ENCODE assay signal across 1 cellular context in the genomic region with DNA sequence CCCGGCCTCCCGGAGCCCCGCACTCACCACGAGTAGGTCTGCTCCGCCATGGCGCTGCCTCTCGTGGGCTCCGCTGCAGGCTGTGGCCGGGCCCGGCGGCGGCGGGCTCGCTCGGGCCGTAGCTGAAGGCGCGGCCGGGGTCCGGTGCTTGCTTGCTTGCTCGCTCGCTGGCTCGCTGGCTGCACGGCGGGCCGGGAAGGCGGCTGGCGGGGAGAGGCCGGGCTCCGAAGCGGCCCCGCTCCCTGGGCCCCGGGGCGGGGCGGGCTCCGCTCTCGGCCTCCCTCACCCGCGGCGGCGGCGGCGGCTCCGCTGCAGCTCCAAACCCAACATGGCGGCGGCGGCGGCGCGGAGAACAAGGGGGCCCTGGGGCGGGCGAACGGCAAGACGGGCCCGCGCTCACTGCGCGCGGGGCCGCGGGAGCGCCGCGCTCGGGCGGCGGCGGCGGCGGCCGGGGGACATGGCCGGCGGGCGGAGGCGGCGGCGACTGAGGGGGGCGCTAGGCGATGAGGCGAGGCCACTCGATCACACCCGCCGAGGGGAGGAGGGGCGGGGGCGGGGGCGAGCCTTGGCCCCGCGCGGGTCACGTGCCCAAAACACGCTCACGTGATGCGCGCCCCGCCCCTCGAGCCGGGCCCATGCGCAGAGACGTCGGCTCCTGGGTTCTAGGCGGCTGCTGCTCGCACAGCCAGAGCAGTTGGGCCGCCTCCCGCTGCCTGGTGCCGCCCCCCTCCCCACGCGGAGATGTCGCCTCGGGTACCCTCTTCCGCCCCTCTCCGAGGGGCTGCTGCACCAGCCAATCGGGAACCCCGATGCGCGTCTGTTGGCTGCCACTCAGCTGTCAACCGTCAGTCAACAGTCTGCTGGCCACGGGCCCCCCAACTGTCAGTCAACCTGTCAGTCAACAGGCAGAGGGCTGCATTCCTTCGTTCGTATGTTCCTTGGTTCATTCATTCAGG.
TF ChIP-seq lines count a peak whose summit lies in the region.

A gene with protein sequence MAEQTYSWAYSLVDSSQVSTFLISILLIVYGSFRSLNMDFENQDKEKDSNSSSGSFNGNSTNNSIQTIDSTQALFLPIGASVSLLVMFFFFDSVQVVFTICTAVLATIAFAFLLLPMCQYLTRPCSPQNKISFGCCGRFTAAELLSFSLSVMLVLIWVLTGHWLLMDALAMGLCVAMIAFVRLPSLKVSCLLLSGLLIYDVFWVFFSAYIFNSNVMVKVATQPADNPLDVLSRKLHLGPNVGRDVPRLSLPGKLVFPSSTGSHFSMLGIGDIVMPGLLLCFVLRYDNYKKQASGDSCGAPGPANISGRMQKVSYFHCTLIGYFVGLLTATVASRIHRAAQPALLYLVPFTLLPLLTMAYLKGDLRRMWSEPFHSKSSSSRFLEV (minus strand): TSS at position 541 of the 956 bp plus-strand sequence. CDS start 491 bp downstream, at position 50.

TF ChIP-seq in K562, 482 proteins besides CTCF, POLR2A, EP300 and RAD21 (continued from another document and continues in another):
- TF ChIP-seq, protein P1, sequence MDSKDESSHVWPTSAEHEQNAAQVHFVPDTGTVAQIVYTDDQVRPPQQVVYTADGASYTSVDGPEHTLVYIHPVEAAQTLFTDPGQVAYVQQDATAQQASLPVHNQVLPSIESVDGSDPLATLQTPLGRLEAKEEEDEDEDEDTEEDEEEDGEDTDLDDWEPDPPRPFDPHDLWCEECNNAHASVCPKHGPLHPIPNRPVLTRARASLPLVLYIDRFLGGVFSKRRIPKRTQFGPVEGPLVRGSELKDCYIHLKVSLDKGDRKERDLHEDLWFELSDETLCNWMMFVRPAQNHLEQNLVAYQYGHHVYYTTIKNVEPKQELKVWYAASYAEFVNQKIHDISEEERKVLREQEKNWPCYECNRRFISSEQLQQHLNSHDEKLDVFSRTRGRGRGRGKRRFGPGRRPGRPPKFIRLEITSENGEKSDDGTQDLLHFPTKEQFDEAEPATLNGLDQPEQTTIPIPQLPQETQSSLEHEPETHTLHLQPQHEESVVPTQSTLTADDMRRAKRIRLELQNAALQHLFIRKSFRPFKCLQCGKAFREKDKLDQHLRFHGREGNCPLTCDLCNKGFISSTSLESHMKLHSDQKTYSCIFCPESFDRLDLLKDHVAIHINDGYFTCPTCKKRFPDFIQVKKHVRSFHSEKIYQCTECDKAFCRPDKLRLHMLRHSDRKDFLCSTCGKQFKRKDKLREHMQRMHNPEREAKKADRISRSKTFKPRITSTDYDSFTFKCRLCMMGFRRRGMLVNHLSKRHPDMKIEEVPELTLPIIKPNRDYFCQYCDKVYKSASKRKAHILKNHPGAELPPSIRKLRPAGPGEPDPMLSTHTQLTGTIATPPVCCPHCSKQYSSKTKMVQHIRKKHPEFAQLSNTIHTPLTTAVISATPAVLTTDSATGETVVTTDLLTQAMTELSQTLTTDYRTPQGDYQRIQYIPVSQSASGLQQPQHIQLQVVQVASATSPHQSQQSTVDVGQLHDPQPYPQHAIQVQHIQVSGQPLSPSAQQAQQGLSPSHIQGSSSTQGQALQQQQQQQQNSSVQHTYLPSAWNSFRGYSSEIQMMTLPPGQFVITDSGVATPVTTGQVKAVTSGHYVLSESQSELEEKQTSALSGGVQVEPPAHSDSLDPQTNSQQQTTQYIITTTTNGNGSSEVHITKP (IDR thresholded peaks at IDR 0.05; ENCODE audit: partially characterized antibody): peak; percentile 15
- TF ChIP-seq MAZ (CRISPR knock-in tag; conservative IDR thresholded peaks at IDR 0.05 in 1 of 2, IDR thresholded peaks at IDR 0.05 in 1 of 2): peak; percentile 91 to 98
- TF ChIP-seq TRIM28 (IDR thresholded peaks at IDR 0.05): 0 out of 2 replicates have a peak, but pooled peaks have one; percentile 78
- peak; percentile 12 to 82; a peak in 3 of 4 replicates for TF ChIP-seq FOXK2 (conservative IDR thresholded peaks at IDR 0.05 in 1 of 2, IDR thresholded peaks at IDR 0.05 in 1 of 2; ENCODE audit: low read depth in 2 of 2)
- TF ChIP-seq, protein P2, sequence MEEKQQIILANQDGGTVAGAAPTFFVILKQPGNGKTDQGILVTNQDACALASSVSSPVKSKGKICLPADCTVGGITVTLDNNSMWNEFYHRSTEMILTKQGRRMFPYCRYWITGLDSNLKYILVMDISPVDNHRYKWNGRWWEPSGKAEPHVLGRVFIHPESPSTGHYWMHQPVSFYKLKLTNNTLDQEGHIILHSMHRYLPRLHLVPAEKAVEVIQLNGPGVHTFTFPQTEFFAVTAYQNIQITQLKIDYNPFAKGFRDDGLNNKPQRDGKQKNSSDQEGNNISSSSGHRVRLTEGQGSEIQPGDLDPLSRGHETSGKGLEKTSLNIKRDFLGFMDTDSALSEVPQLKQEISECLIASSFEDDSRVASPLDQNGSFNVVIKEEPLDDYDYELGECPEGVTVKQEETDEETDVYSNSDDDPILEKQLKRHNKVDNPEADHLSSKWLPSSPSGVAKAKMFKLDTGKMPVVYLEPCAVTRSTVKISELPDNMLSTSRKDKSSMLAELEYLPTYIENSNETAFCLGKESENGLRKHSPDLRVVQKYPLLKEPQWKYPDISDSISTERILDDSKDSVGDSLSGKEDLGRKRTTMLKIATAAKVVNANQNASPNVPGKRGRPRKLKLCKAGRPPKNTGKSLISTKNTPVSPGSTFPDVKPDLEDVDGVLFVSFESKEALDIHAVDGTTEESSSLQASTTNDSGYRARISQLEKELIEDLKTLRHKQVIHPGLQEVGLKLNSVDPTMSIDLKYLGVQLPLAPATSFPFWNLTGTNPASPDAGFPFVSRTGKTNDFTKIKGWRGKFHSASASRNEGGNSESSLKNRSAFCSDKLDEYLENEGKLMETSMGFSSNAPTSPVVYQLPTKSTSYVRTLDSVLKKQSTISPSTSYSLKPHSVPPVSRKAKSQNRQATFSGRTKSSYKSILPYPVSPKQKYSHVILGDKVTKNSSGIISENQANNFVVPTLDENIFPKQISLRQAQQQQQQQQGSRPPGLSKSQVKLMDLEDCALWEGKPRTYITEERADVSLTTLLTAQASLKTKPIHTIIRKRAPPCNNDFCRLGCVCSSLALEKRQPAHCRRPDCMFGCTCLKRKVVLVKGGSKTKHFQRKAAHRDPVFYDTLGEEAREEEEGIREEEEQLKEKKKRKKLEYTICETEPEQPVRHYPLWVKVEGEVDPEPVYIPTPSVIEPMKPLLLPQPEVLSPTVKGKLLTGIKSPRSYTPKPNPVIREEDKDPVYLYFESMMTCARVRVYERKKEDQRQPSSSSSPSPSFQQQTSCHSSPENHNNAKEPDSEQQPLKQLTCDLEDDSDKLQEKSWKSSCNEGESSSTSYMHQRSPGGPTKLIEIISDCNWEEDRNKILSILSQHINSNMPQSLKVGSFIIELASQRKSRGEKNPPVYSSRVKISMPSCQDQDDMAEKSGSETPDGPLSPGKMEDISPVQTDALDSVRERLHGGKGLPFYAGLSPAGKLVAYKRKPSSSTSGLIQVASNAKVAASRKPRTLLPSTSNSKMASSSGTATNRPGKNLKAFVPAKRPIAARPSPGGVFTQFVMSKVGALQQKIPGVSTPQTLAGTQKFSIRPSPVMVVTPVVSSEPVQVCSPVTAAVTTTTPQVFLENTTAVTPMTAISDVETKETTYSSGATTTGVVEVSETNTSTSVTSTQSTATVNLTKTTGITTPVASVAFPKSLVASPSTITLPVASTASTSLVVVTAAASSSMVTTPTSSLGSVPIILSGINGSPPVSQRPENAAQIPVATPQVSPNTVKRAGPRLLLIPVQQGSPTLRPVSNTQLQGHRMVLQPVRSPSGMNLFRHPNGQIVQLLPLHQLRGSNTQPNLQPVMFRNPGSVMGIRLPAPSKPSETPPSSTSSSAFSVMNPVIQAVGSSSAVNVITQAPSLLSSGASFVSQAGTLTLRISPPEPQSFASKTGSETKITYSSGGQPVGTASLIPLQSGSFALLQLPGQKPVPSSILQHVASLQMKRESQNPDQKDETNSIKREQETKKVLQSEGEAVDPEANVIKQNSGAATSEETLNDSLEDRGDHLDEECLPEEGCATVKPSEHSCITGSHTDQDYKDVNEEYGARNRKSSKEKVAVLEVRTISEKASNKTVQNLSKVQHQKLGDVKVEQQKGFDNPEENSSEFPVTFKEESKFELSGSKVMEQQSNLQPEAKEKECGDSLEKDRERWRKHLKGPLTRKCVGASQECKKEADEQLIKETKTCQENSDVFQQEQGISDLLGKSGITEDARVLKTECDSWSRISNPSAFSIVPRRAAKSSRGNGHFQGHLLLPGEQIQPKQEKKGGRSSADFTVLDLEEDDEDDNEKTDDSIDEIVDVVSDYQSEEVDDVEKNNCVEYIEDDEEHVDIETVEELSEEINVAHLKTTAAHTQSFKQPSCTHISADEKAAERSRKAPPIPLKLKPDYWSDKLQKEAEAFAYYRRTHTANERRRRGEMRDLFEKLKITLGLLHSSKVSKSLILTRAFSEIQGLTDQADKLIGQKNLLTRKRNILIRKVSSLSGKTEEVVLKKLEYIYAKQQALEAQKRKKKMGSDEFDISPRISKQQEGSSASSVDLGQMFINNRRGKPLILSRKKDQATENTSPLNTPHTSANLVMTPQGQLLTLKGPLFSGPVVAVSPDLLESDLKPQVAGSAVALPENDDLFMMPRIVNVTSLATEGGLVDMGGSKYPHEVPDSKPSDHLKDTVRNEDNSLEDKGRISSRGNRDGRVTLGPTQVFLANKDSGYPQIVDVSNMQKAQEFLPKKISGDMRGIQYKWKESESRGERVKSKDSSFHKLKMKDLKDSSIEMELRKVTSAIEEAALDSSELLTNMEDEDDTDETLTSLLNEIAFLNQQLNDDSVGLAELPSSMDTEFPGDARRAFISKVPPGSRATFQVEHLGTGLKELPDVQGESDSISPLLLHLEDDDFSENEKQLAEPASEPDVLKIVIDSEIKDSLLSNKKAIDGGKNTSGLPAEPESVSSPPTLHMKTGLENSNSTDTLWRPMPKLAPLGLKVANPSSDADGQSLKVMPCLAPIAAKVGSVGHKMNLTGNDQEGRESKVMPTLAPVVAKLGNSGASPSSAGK (IDR thresholded peaks at IDR 0.05): peak; percentile 69
- TF ChIP-seq RAD51 (IDR thresholded peaks at IDR 0.05; ENCODE audit: borderline replicate concordance, low read depth): peak; percentile 99
- TF ChIP-seq TBL1XR1 (IDR thresholded peaks at IDR 0.05; ENCODE audit: low read length in 2 of 2): no peak
- TF ChIP-seq MTA3 (IDR thresholded peaks at IDR 0.05; ENCODE audit: borderline replicate concordance): peak; percentile 22; the same call in 1 of the 2 replicates
- TF ChIP-seq, protein P3, sequence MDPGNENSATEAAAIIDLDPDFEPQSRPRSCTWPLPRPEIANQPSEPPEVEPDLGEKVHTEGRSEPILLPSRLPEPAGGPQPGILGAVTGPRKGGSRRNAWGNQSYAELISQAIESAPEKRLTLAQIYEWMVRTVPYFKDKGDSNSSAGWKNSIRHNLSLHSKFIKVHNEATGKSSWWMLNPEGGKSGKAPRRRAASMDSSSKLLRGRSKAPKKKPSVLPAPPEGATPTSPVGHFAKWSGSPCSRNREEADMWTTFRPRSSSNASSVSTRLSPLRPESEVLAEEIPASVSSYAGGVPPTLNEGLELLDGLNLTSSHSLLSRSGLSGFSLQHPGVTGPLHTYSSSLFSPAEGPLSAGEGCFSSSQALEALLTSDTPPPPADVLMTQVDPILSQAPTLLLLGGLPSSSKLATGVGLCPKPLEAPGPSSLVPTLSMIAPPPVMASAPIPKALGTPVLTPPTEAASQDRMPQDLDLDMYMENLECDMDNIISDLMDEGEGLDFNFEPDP (CRISPR knock-in tag; IDR thresholded peaks at IDR 0.05): no peak
- TF ChIP-seq NONO (IDR thresholded peaks at IDR 0.05; ENCODE audit: low read depth in 2 of 2, low read length in 1 of 2): 0 out of 4 replicates have a peak, but pooled peaks have one; percentile 39 to 42
- TF ChIP-seq U2AF1 (optimal IDR thresholded peaks at IDR 0.05; ENCODE audit: low read depth, low read length): no peak
- TF ChIP-seq SUPT5H (IDR thresholded peaks at IDR 0.05): peak; percentile 74
- TF ChIP-seq ZNF24 (IDR thresholded peaks at IDR 0.05): peak; percentile 92
- 0 out of 2 replicates have a peak, but pooled peaks have one; percentile 53 for TF ChIP-seq ZNF263 (CRISPR knock-in tag; IDR thresholded peaks at IDR 0.05; ENCODE audit: borderline replicate concordance)
- TF ChIP-seq L3MBTL2 (IDR thresholded peaks at IDR 0.05): peak; percentile 80
- TF ChIP-seq FOXP1 (CRISPR knock-in tag; IDR thresholded peaks at IDR 0.05): no peak
- 0 out of 2 replicates have a peak, but pooled peaks have one; percentile 19 for TF ChIP-seq NFIC (IDR thresholded peaks at IDR 0.05)
- TF ChIP-seq NFXL1 (CRISPR knock-in tag; IDR thresholded peaks at IDR 0.05): no peak
- TF ChIP-seq HMGN3 (IDR thresholded peaks at IDR 0.05; ENCODE audit: borderline replicate concordance, extremely low read depth, insufficient read length, low read depth, low read length): peak; percentile 81
- peak; percentile 48; the same call in 1 of the 2 replicates for TF ChIP-seq SREBF1 (IDR thresholded peaks at IDR 0.05; ENCODE audit: borderline replicate concordance, low read depth, low read length)
- TF ChIP-seq, protein P4, sequence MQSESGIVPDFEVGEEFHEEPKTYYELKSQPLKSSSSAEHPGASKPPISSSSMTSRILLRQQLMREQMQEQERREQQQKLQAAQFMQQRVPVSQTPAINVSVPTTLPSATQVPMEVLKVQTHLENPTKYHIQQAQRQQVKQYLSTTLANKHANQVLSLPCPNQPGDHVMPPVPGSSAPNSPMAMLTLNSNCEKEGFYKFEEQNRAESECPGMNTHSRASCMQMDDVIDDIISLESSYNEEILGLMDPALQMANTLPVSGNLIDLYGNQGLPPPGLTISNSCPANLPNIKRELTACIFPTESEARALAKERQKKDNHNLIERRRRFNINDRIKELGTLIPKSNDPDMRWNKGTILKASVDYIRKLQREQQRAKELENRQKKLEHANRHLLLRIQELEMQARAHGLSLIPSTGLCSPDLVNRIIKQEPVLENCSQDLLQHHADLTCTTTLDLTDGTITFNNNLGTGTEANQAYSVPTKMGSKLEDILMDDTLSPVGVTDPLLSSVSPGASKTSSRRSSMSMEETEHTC (IDR thresholded peaks at IDR 0.05): peak; percentile 85; the same call in 1 of the 2 replicates
- TF ChIP-seq, protein P5, sequence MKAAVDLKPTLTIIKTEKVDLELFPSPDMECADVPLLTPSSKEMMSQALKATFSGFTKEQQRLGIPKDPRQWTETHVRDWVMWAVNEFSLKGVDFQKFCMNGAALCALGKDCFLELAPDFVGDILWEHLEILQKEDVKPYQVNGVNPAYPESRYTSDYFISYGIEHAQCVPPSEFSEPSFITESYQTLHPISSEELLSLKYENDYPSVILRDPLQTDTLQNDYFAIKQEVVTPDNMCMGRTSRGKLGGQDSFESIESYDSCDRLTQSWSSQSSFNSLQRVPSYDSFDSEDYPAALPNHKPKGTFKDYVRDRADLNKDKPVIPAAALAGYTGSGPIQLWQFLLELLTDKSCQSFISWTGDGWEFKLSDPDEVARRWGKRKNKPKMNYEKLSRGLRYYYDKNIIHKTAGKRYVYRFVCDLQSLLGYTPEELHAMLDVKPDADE (conservative IDR thresholded peaks at IDR 0.05; ENCODE audit: control insufficient read depth, low read depth, low read length): 0 out of 2 replicates have a peak, but pooled peaks have one; percentile 23
- TF ChIP-seq NR2C2 (CRISPR knock-in tag; IDR thresholded peaks at IDR 0.05): no peak
- peak; percentile 56 for TF ChIP-seq NR2C2 (tag; IDR thresholded peaks at IDR 0.05)
- TF ChIP-seq, protein P6, sequence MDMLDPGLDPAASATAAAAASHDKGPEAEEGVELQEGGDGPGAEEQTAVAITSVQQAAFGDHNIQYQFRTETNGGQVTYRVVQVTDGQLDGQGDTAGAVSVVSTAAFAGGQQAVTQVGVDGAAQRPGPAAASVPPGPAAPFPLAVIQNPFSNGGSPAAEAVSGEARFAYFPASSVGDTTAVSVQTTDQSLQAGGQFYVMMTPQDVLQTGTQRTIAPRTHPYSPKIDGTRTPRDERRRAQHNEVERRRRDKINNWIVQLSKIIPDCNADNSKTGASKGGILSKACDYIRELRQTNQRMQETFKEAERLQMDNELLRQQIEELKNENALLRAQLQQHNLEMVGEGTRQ (CRISPR knock-in tag; IDR thresholded peaks at IDR 0.05): peak; percentile 99
- TF ChIP-seq LCOR (CRISPR knock-in tag; IDR thresholded peaks at IDR 0.05): peak; percentile 70; the same call in 1 of the 2 replicates
- TF ChIP-seq PRPF4 (IDR thresholded peaks at IDR 0.05; ENCODE audit: insufficient read depth, low read depth, low read length, poor library complexity, severe bottlenecking): no peak
- no peak for TF ChIP-seq ZNF3 (CRISPR knock-in tag; IDR thresholded peaks at IDR 0.05)
- TF ChIP-seq HDAC1 (IDR thresholded peaks at IDR 0.05): peak in 1 of 2 experiments; percentile 62; a peak in 2 of 4 replicates
